ENCODE assay signal across 11 cellular contexts in genomic region chr6:16901777-16902176, GRCh38.
DNase-seq lines count a peak whose midpoint lies in the region; ATAC-seq and TF ChIP-seq lines count a peak whose summit lies in the region.
"Had no signal": no experiment of that assay in that cellular context is flagged by ENCODE, and none has a peak within 500 bp of the region (broad histone marks: within the 10 kb centered on the region; RNA-seq: fewer than 3 reads in every experiment).

No MANE protein-coding gene starts in this region.

- CTCF ChIA-PET in CD4-positive, alpha-beta T cell (lab: Charles Lee): no interaction called here
- CTCF ChIA-PET in PC-9 (lab: Charles Lee): no interaction called here

- H4K20me1 ChIP-seq in PC-9 (ENCODE audit: insufficient read depth): no peaks in the 10 kb centered on the region

- H3K4me1 ChIP-seq in ACC112 (ENCODE audit: control insufficient read depth, insufficient read depth, low read length, unreplicated experiment) (peaks cover 22% of the 10 kb centered on the region), lung (ENCODE audit: control insufficient read depth in 2 of 2, insufficient read depth in 2 of 2, low read length in 2 of 2) (peaks cover 0 to 3% of the 10 kb centered on the region in 2 donors), PC-9 (replicated peaks; ENCODE audit: insufficient read depth) (no peaks in the 10 kb centered on the region)

- no peaks in the 10 kb centered on the region for H3K4me1 Mint-ChIP-seq in CD4-positive, alpha-beta T cell (ENCODE audit: low read depth)

- no peaks in the 10 kb centered on the region for H3K9me3 ChIP-seq in lung (ENCODE audit: control insufficient read depth in 2 of 2, insufficient read depth in 1 of 2, low read length in 1 of 2)
- H3K9me3 ChIP-seq in CD4-positive, alpha-beta T cell (ENCODE audit: control insufficient read depth, low read length): no peaks in the 10 kb centered on the region
- no peaks in the 10 kb centered on the region for H3K9me3 ChIP-seq in PC-9 (ENCODE audit: insufficient read depth, low read depth)

- no peaks in the 10 kb centered on the region for H3K9me2 ChIP-seq in PC-9 (ENCODE audit: insufficient read depth)

- H2AFZ ChIP-seq in ACC112 (ENCODE audit: low read length, unreplicated experiment): no peak overlapping the region
- no peak overlapping the region for H2AFZ ChIP-seq in PC-9

- H3K9me3 Mint-ChIP-seq in CD4-positive, alpha-beta T cell: no peaks in the 10 kb centered on the region

- H3K27me3 Mint-ChIP-seq in CD4-positive, alpha-beta T cell: peaks cover 47% of the 10 kb centered on the region

- H3K27me3 ChIP-seq in ACC112 (ENCODE audit: insufficient read depth, low read length) (no peaks in the 10 kb centered on the region), lung (ENCODE audit: control insufficient read depth, insufficient read depth) (no peaks in the 10 kb centered on the region), PC-9 (ENCODE audit: insufficient read depth, low read depth) (no peaks in the 10 kb centered on the region)
- peaks cover 8% of the 10 kb centered on the region for H3K27me3 ChIP-seq in CD4-positive, alpha-beta T cell (ENCODE audit: control insufficient read depth, insufficient read depth, low read length)

- H3F3A ChIP-seq in PC-9 (ENCODE audit: insufficient read depth, low read depth): no peaks in the 10 kb centered on the region

- no peak overlapping the region for H3K4me2 ChIP-seq in PC-9

- ATAC-seq in lung (ENCODE audit: insufficient read depth, low FRiP score) (no peak), GM19324 (IDR thresholded peaks at IDR 0.05; ENCODE audit: low FRiP score, unreplicated experiment) (no peak)
- ATAC-seq in CD4-positive, alpha-beta T cell (ENCODE audit: poor library complexity): no peak

- intact Hi-C loops in CD4-positive, alpha-beta T cell (cut with DNase I, micrococcal nuclease): no loop called here
- intact Hi-C loops in PC-9 (cut with micrococcal nuclease; ENCODE audit: unreplicated experiment): no loop called here

- no peak overlapping the region for H3K4me3 Mint-ChIP-seq in CD4-positive, alpha-beta T cell

- no TSS peak for BruUV-seq in PC-9 (replicated peaks; lab: Mats Ljungman, UMichigan)

- TF ChIP-seq CTCF in cardiac fibroblast (IDR thresholded peaks at IDR 0.05; ENCODE audit: low read depth, low read length) (no peak), lung (IDR thresholded peaks at IDR 0.05; ENCODE audit: control extremely low read depth, extremely low read depth) (no peak), PC-9 (conservative IDR thresholded peaks at IDR 0.05) (no peak)
- no peak for TF ChIP-seq CTCF in CD4-positive, alpha-beta T cell (IDR thresholded peaks at IDR 0.05)

- H3K27ac Mint-ChIP-seq in CD4-positive, alpha-beta T cell: no peak overlapping the region

- DNase-seq in LoVo (ENCODE audit: low spot score) (peak; percentile 5), cardiac fibroblast (ENCODE audit: low read depth in 2 of 2) (peak; percentile 69 to 90), lung (ENCODE audit: low spot score) (peak; percentile 80), D341Med (ENCODE audit: low spot score) (no peak), PC-9 (no peak)
- no peak for DNase-seq in CD4-positive, alpha-beta T cell
- DNase-seq: NCI-H345, T-helper 2 cell had no signal

- WGBS in lung, 2 donors: 23 to 50% methylated on average over 3 of the region's 3 CpGs

- H3K79me2 ChIP-seq in ACC112 (ENCODE audit: control insufficient read depth, insufficient read depth, low read length, unreplicated experiment) (no peaks in the 10 kb centered on the region), PC-9 (ENCODE audit: low read depth) (no peaks in the 10 kb centered on the region)

- H3K36me3 ChIP-seq in ACC112 (ENCODE audit: insufficient read depth, low read length) (no peaks in the 10 kb centered on the region), lung (ENCODE audit: control insufficient read depth in 2 of 2, insufficient read depth in 2 of 2, low read length in 2 of 2) (no peaks in the 10 kb centered on the region), PC-9 (ENCODE audit: low read depth) (no peaks in the 10 kb centered on the region)

- H3K27ac ChIP-seq in ACC112 (ENCODE audit: low read depth, low read length): 0 out of 2 replicates have a peak overlapping the region, but pooled peaks have one; percentile 15
- H3K27ac ChIP-seq in lung (ENCODE audit: low read depth in 1 of 2, low read length in 1 of 2): no peak overlapping the region
- no peak overlapping the region for H3K27ac ChIP-seq in CD4-positive, alpha-beta T cell (ENCODE audit: low read depth, low read length)
- H3K27ac ChIP-seq in PC-9: no peak overlapping the region
- H3K27ac ChIP-seq: HL-60 had no signal

- H3K4me3 ChIP-seq in ACC112 (ENCODE audit: low read depth, low read length): peak overlapping the region; percentile 11; the same call in 1 of the 2 replicates
- H3K4me3 ChIP-seq in cardiac fibroblast (replicated peaks in 1 of 2; ENCODE audit: low read depth in 2 of 2, low read length in 2 of 2): no peak overlapping the region
- H3K4me3 ChIP-seq in lung: no peak overlapping the region
- H3K4me3 ChIP-seq in PC-9: no peak overlapping the region

- no peaks in the 10 kb centered on the region for H3K36me3 Mint-ChIP-seq in CD4-positive, alpha-beta T cell (ENCODE audit: low read depth)

- POLR2A ChIA-PET in CD4-positive, alpha-beta T cell (lab: Charles Lee): no interaction called here
- POLR2A ChIA-PET in PC-9 (lab: Charles Lee; ENCODE audit: unreplicated experiment): interaction anchor here (0.8 kb wide), 1 partner anchor 139 kb away, joined by 3 read pairs; no protein-coding TSS in a partner anchor

Comparison
In these comparisons a context has a peak if more than half of its experiments do, and no peak if none do; other contexts are left out.
1. DNase-seq: peak in LoVo (single experiment), cardiac fibroblast (2 of 2) and lung (single experiment); none in D341Med (single experiment), CD4-positive, alpha-beta T cell (0 of 10) and PC-9 (0 of 2).